ENCODE assay signal across 39 cellular contexts in genomic region chr16:87625241-87625797, GRCh38. TPM values are rescaled to one million over a fixed set of nuclear protein-coding genes. Genes with fewer than 3 reads are reported as not detected.
"Had no signal": no experiment of that assay in that cellular context is flagged by ENCODE, and none has a peak within 500 bp of the region (broad histone marks: within the 10 kb centered on the region; RNA-seq: fewer than 3 reads in every experiment).

No MANE protein-coding gene starts in this region.

- H3K27me3 ChIP-seq: adrenal gland, ascending aorta, body of pancreas, cardiac muscle cell had no signal

- ATAC-seq: activated naive CD4-positive, alpha-beta T cell treated with anti-CD3 and anti-CD28 coated beads, Interleukin-2, amount 50 U/mL, for 72 hours; activated naive CD8-positive, alpha-beta T cell treated with anti-CD3 and anti-CD28 coated beads, Interleukin-2, amount 50 U/mL, for 24 hours; activated T-cell treated with anti-CD3 and anti-CD28 coated beads, Interleukin-2, amount 50 U/mL, for 4 hours; activated T-cell treated with anti-CD3 and anti-CD28 coated beads, Interleukin-2, amount 50 U/mL, for 72 hours; activated T-helper 17 cell treated with anti-CD3 and anti-CD28 coated beads, Interleukin-2, amount 50 U/mL, for 72 hours; body of pancreas had no signal

- H3K4me1 Mint-ChIP-seq: activated naive CD4-positive, alpha-beta T cell treated with anti-CD3 and anti-CD28 coated beads, Interleukin-2, amount 10 ng/mL, durations not matched to agents 7 days and 5 days; activated naive CD4-positive, alpha-beta T cell treated with anti-CD3 and anti-CD28 coated beads, Interleukin-2, amount 50 U/mL, for 24 hours; activated naive CD8-positive, alpha-beta T cell treated with anti-CD3 and anti-CD28 coated beads for 36 hours; activated naive CD8-positive, alpha-beta T cell treated with anti-CD3 and anti-CD28 coated beads, Interleukin-2, amount 10 ng/mL, durations not matched to agents 7 days and 5 days; activated naive CD8-positive, alpha-beta T cell treated with anti-CD3 and anti-CD28 coated beads, Interleukin-2, amount 50 U/mL, for 24 hours; activated T-helper 17 cell treated with anti-CD3 and anti-CD28 coated beads, Interleukin-2, amount 50 U/mL, for 72 hours; brain; central memory CD8-positive, alpha-beta T cell had no signal

- H3K9me3 Mint-ChIP-seq: activated naive CD4-positive, alpha-beta T cell treated with anti-CD3 and anti-CD28 coated beads for 36 hours; activated naive CD4-positive, alpha-beta T cell treated with anti-CD3 and anti-CD28 coated beads, Interleukin-2, amount 10 ng/mL, durations not matched to agents 7 days and 5 days; activated naive CD4-positive, alpha-beta T cell treated with anti-CD3 and anti-CD28 coated beads, Interleukin-2, amount 50 U/mL, for 24 hours; activated naive CD4-positive, alpha-beta T cell treated with anti-CD3 and anti-CD28 coated beads, Interleukin-2, amount 50 U/mL, for 72 hours; activated naive CD8-positive, alpha-beta T cell treated with anti-CD3 and anti-CD28 coated beads for 36 hours; activated naive CD8-positive, alpha-beta T cell treated with anti-CD3 and anti-CD28 coated beads, Interleukin-2, amount 10 ng/mL, durations not matched to agents 7 days and 5 days; activated naive CD8-positive, alpha-beta T cell treated with anti-CD3 and anti-CD28 coated beads, Interleukin-2, amount 50 U/mL, for 24 hours; activated T-cell treated with anti-CD3 and anti-CD28 coated beads, Interleukin-2, amount 50 U/mL, for 24 hours; activated T-cell treated with anti-CD3 and anti-CD28 coated beads, Interleukin-2, amount 50 U/mL, for 4 hours; activated T-cell treated with anti-CD3 and anti-CD28 coated beads, Interleukin-2, amount 50 U/mL, for 72 hours; activated T-helper 1 cell treated with anti-CD3 and anti-CD28 coated beads, Interleukin-12 subunit alpha, Interleukin-12 subunit beta, Interleukin-2, Interleukin-4 antibody, amounts not matched to agents 30 ng/mL and 10 ng/mL and 1 ng/mL, durations not matched to agents 14 hours and 24 hours and 36 hours; activated T-helper 17 cell treated with anti-CD3 and anti-CD28 coated beads, Interleukin-2, amount 50 U/mL, for 72 hours; activated T-helper 2 cell treated with anti-CD3 and anti-CD28 coated beads, Interferon-gamma antibody, Interleukin-2, Interleukin-4, amounts not matched to agents 10 μg/mL and 5 μg/mL and 100 μg/mL, durations not matched to agents 14 hours and 24 hours and 36 hours; central memory CD8-positive, alpha-beta T cell had no signal

- H3K36me3 Mint-ChIP-seq: activated naive CD4-positive, alpha-beta T cell treated with anti-CD3 and anti-CD28 coated beads, Interleukin-2, amount 10 ng/mL, durations not matched to agents 7 days and 5 days; activated naive CD4-positive, alpha-beta T cell treated with anti-CD3 and anti-CD28 coated beads, Interleukin-2, amount 50 U/mL, for 24 hours; activated naive CD4-positive, alpha-beta T cell treated with anti-CD3 and anti-CD28 coated beads, Interleukin-2, amount 50 U/mL, for 72 hours; activated naive CD8-positive, alpha-beta T cell; activated naive CD8-positive, alpha-beta T cell treated with anti-CD3 and anti-CD28 coated beads for 36 hours; activated naive CD8-positive, alpha-beta T cell treated with anti-CD3 and anti-CD28 coated beads, Interleukin-2, amount 10 ng/mL, durations not matched to agents 7 days and 5 days had no signal

- H3K36me3 ChIP-seq: adrenal gland, ascending aorta, brain microvascular endothelial cell, breast epithelium, cardiac muscle cell had no signal

- H3K4me3 ChIP-seq: adrenal gland, ascending aorta, body of pancreas, breast epithelium, cardiac muscle cell had no signal

- H3K4me1 ChIP-seq: ascending aorta, body of pancreas, breast epithelium had no signal

- H3K27me3 Mint-ChIP-seq: activated naive CD4-positive, alpha-beta T cell treated with anti-CD3 and anti-CD28 coated beads, Interleukin-2, amount 50 U/mL, for 24 hours; activated naive CD8-positive, alpha-beta T cell; activated naive CD8-positive, alpha-beta T cell treated with anti-CD3 and anti-CD28 coated beads for 36 hours; activated naive CD8-positive, alpha-beta T cell treated with anti-CD3 and anti-CD28 coated beads, Interleukin-2, amount 10 ng/mL, durations not matched to agents 7 days and 5 days; brain had no signal

- H3K27ac ChIP-seq: adrenal gland, ascending aorta, body of pancreas, brain microvascular endothelial cell, breast epithelium, cardiac muscle cell had no signal

- DNase-seq: activated effector memory CD4-positive, alpha-beta T cell treated with anti-CD3 and anti-CD28 coated beads, Interleukin-2, amount 50 U/mL, for 16 hours; activated effector memory CD4-positive, alpha-beta T cell treated with Interleukin-2 at 50 U/mL for 16 hours; activated gamma-delta T cell; activated gamma-delta T cell treated with Interleukin-2 at 50 U/mL for 16 hours; activated naive CD4-positive, alpha-beta T cell; activated naive CD4-positive, alpha-beta T cell treated with anti-CD3 and anti-CD28 coated beads for 36 hours; activated naive CD4-positive, alpha-beta T cell treated with anti-CD3 and anti-CD28 coated beads, Interleukin-2, amount 10 ng/mL, durations not matched to agents 7 days and 5 days; activated naive CD4-positive, alpha-beta T cell treated with anti-CD3 and anti-CD28 coated beads, Interleukin-2, amount 50 U/mL, for 16 hours; activated naive CD4-positive, alpha-beta T cell treated with Interleukin-2 at 50 U/mL for 16 hours; activated naive CD8-positive, alpha-beta T cell treated with anti-CD3 and anti-CD28 coated beads for 36 hours; activated naive CD8-positive, alpha-beta T cell treated with anti-CD3 and anti-CD28 coated beads, Interleukin-2, amount 10 ng/mL, durations not matched to agents 7 days and 5 days; activated naive CD8-positive, alpha-beta T cell treated with anti-CD3 and anti-CD28 coated beads, Interleukin-2, amount 50 U/mL, for 24 hours; activated T-cell treated with anti-CD3 and anti-CD28 coated beads, Interleukin-2, amount 50 U/mL, for 1 hour; activated T-cell treated with anti-CD3 and anti-CD28 coated beads, Interleukin-2, amount 50 U/mL, for 24 hours; activated T-cell treated with anti-CD3 and anti-CD28 coated beads, Interleukin-2, amount 50 U/mL, for 4 hours; activated T-cell treated with anti-CD3 and anti-CD28 coated beads, Interleukin-2, amount 50 U/mL, for 48 hours; activated T-cell treated with anti-CD3 and anti-CD28 coated beads, Interleukin-2, amount 50 U/mL, for 72 hours; adrenal gland; amniotic stem cell; amygdala; anterior cingulate cortex; aorta; body of pancreas; brain microvascular endothelial cell; caudate nucleus; central memory CD4-positive, alpha-beta T cell; cerebellar nuclear complex had no signal

- H3K4me3 Mint-ChIP-seq: activated naive CD4-positive, alpha-beta T cell treated with anti-CD3 and anti-CD28 coated beads for 36 hours; activated naive CD4-positive, alpha-beta T cell treated with anti-CD3 and anti-CD28 coated beads, Interleukin-2, amount 10 ng/mL, durations not matched to agents 7 days and 5 days; activated naive CD4-positive, alpha-beta T cell treated with anti-CD3 and anti-CD28 coated beads, Interleukin-2, amount 50 U/mL, for 24 hours; activated naive CD8-positive, alpha-beta T cell; activated naive CD8-positive, alpha-beta T cell treated with anti-CD3 and anti-CD28 coated beads for 36 hours; activated naive CD8-positive, alpha-beta T cell treated with anti-CD3 and anti-CD28 coated beads, Interleukin-2, amount 10 ng/mL, durations not matched to agents 7 days and 5 days; activated naive CD8-positive, alpha-beta T cell treated with anti-CD3 and anti-CD28 coated beads, Interleukin-2, amount 50 U/mL, for 24 hours; activated T-cell treated with anti-CD3 and anti-CD28 coated beads, Interleukin-2, amount 50 U/mL, for 24 hours; activated T-cell treated with anti-CD3 and anti-CD28 coated beads, Interleukin-2, amount 50 U/mL, for 4 hours; activated T-cell treated with anti-CD3 and anti-CD28 coated beads, Interleukin-2, amount 50 U/mL, for 72 hours; activated T-helper 1 cell treated with anti-CD3 and anti-CD28 coated beads, Interleukin-12 subunit alpha, Interleukin-12 subunit beta, Interleukin-2, Interleukin-4 antibody, amounts not matched to agents 30 ng/mL and 10 ng/mL and 1 ng/mL, durations not matched to agents 14 hours and 24 hours and 36 hours; activated T-helper 17 cell treated with anti-CD3 and anti-CD28 coated beads, Interleukin-2, amount 50 U/mL, for 72 hours; brain; central memory CD8-positive, alpha-beta T cell had no signal

- H3K27ac Mint-ChIP-seq: activated naive CD4-positive, alpha-beta T cell treated with anti-CD3 and anti-CD28 coated beads for 36 hours; activated naive CD4-positive, alpha-beta T cell treated with anti-CD3 and anti-CD28 coated beads, Interleukin-2, amount 10 ng/mL, durations not matched to agents 7 days and 5 days; activated naive CD4-positive, alpha-beta T cell treated with anti-CD3 and anti-CD28 coated beads, Interleukin-2, amount 50 U/mL, for 24 hours; activated naive CD4-positive, alpha-beta T cell treated with anti-CD3 and anti-CD28 coated beads, Interleukin-2, amount 50 U/mL, for 72 hours; activated naive CD8-positive, alpha-beta T cell; activated naive CD8-positive, alpha-beta T cell treated with anti-CD3 and anti-CD28 coated beads for 36 hours; activated naive CD8-positive, alpha-beta T cell treated with anti-CD3 and anti-CD28 coated beads, Interleukin-2, amount 10 ng/mL, durations not matched to agents 7 days and 5 days; activated naive CD8-positive, alpha-beta T cell treated with anti-CD3 and anti-CD28 coated beads, Interleukin-2, amount 50 U/mL, for 24 hours; activated T-cell treated with anti-CD3 and anti-CD28 coated beads, Interleukin-2, amount 50 U/mL, for 24 hours; activated T-cell treated with anti-CD3 and anti-CD28 coated beads, Interleukin-2, amount 50 U/mL, for 72 hours; activated T-helper 1 cell treated with anti-CD3 and anti-CD28 coated beads, Interleukin-12 subunit alpha, Interleukin-12 subunit beta, Interleukin-2, Interleukin-4 antibody, amounts not matched to agents 30 ng/mL and 10 ng/mL and 1 ng/mL, durations not matched to agents 14 hours and 24 hours and 36 hours; activated T-helper 17 cell treated with anti-CD3 and anti-CD28 coated beads, Interleukin-2, amount 50 U/mL, for 72 hours; activated T-helper 2 cell treated with anti-CD3 and anti-CD28 coated beads, Interferon-gamma antibody, Interleukin-2, Interleukin-4, amounts not matched to agents 10 μg/mL and 5 μg/mL and 100 μg/mL, durations not matched to agents 14 hours and 24 hours and 36 hours; brain had no signal

- H3K9me3 ChIP-seq: adrenal gland, ascending aorta, body of pancreas had no signal

RNA-seq across cellular contexts. Expression of gene JPH3, which starts 23.0 kb away (rescaled TPM):
- total RNA-seq: activated naive CD8-positive, alpha-beta T cell treated with anti-CD3 and anti-CD28 coated beads, Interleukin-2, amount 10 ng/mL, durations not matched to agents 7 days and 5 days; activated T-cell treated with anti-CD3 and anti-CD28 coated beads, Interleukin-2, amount 50 U/mL, for 4 hours; activated T-helper 1 cell treated with anti-CD3 and anti-CD28 coated beads, Interleukin-12 subunit alpha, Interleukin-12 subunit beta, Interleukin-2, Interleukin-4 antibody, amounts not matched to agents 30 ng/mL and 10 ng/mL and 1 ng/mL, durations not matched to agents 14 hours and 24 hours and 36 hours; ascending aorta; body of pancreas; bronchial epithelial cell had no signal
- polyA plus RNA-seq: aorta had no signal
